ENCODE assay signal across 22 cellular contexts in genomic region chr11:132427611-132428010, GRCh38.
DNase-seq lines count a peak whose midpoint lies in the region; ATAC-seq and TF ChIP-seq lines count a peak whose summit lies in the region.
"Had no signal": no experiment of that assay in that cellular context is flagged by ENCODE, and none has a peak within 500 bp of the region (broad histone marks: within the 10 kb centered on the region; RNA-seq: fewer than 3 reads in every experiment).

No MANE protein-coding gene starts in this region.

- peaks cover 0 to 10% (median 0%) of the 10 kb centered on the region in 11 experiments; a peak in 1 of 22 replicates for H3K27me3 ChIP-seq in BLaER1 treated with 17β-estradiol and CSF1 and Interleukin-3, amounts not matched to agents 10 nM and 100 nM
- H3K27me3 ChIP-seq in heart left ventricle (peaks cover 0 to 6% (median 0%) of the 10 kb centered on the region in 9 donors), uterus (no peaks in the 10 kb centered on the region)
- H3K27me3 ChIP-seq: pancreas, testis had no signal

- H3K36me3 Mint-ChIP-seq in nephron progenitor cell (ENCODE audit: low read depth) = no peaks in the 10 kb centered on the region
- no peaks in the 10 kb centered on the region for H3K36me3 Mint-ChIP-seq in effector memory CD8-positive, alpha-beta T cell (ENCODE audit: insufficient read depth)
- H3K36me3 Mint-ChIP-seq: naive thymus-derived CD4-positive, alpha-beta T cell had no signal

- H3K4me2 ChIP-seq in BLaER1 treated with 17β-estradiol and CSF1 and Interleukin-3, amounts not matched to agents 10 nM and 100 nM = peak overlapping the region; percentile 42 to 83 (median 58)

- peak overlapping the region in 6 of 11 experiments; percentile 17 to 60 (median 34); a peak in 11 of 22 replicates for H3K27ac ChIP-seq in BLaER1 treated with 17β-estradiol and CSF1 and Interleukin-3, amounts not matched to agents 10 nM and 100 nM
- no peak overlapping the region for H3K27ac ChIP-seq in heart left ventricle
- H3K27ac ChIP-seq in uterus = no peak overlapping the region
- H3K27ac ChIP-seq: pancreas, testis had no signal

- TF ChIP-seq POLR2A in heart left ventricle (IDR thresholded peaks at IDR 0.05) (no peak), uterus (IDR thresholded peaks at IDR 0.05) (no peak)

- no peaks in the 10 kb centered on the region for H4K20me1 ChIP-seq in BLaER1 treated with 17β-estradiol and CSF1 and Interleukin-3, amounts not matched to agents 10 nM and 100 nM

- intact Hi-C loops in heart left ventricle (cut with DNase I) (no loop called here), uterus (cut with DNase I; ENCODE audit: low total_unique reads) (no loop called here)

- H3K4me1 Mint-ChIP-seq in nephron progenitor cell = peaks cover 56% of the 10 kb centered on the region
- H3K4me1 Mint-ChIP-seq in effector memory CD8-positive, alpha-beta T cell (ENCODE audit: low read depth in 2 of 2) = no peaks in the 10 kb centered on the region
- H3K4me1 Mint-ChIP-seq: activated CD4-positive, alpha-beta T cell treated with anti-CD3 and anti-CD28 coated beads, Interleukin-2, amount 10 ng/mL, durations not matched to agents 7 days and 5 days; activated naive CD8-positive, alpha-beta T cell treated with anti-CD3 and anti-CD28 coated beads, Interleukin-2, amount 50 U/mL, for 24 hours; central memory CD8-positive, alpha-beta T cell; naive thymus-derived CD4-positive, alpha-beta T cell had no signal

- ATAC-seq in heart left ventricle = no peak
- ATAC-seq in effector memory CD8-positive, alpha-beta T cell (replicated peaks) = no peak
- ATAC-seq: activated naive CD8-positive, alpha-beta T cell treated with anti-CD3 and anti-CD28 coated beads, Interleukin-2, amount 50 U/mL, for 24 hours; naive thymus-derived CD4-positive, alpha-beta T cell; sciatic nerve; T-helper 17 cell had no signal

- peaks cover 5% of the 10 kb centered on the region for H3K27me3 Mint-ChIP-seq in nephron progenitor cell (ENCODE audit: low read depth, poor library complexity)
- peaks cover 0 to 17% of the 10 kb centered on the region in 2 donors for H3K27me3 Mint-ChIP-seq in effector memory CD8-positive, alpha-beta T cell
- H3K27me3 Mint-ChIP-seq: activated CD4-positive, alpha-beta T cell treated with anti-CD3 and anti-CD28 coated beads, Interleukin-2, amount 10 ng/mL, durations not matched to agents 7 days and 5 days; central memory CD8-positive, alpha-beta T cell had no signal

- 76 to 79% (median 77%) methylated on average over 6 of the region's 6 CpGs for WGBS in heart left ventricle, 4 donors

- peak overlapping the region; percentile 47 for H3K27ac Mint-ChIP-seq in nephron progenitor cell
- peak overlapping the region in 1 of 2 donors; percentile 50 for H3K27ac Mint-ChIP-seq in effector memory CD8-positive, alpha-beta T cell
- H3K27ac Mint-ChIP-seq: activated CD4-positive, alpha-beta T cell treated with anti-CD3 and anti-CD28 coated beads, Interleukin-2, amount 10 ng/mL, durations not matched to agents 7 days and 5 days; activated naive CD8-positive, alpha-beta T cell treated with anti-CD3 and anti-CD28 coated beads, Interleukin-2, amount 50 U/mL, for 24 hours; naive thymus-derived CD4-positive, alpha-beta T cell; T-helper 17 cell had no signal

- no peaks in the 10 kb centered on the region for H3K36me3 ChIP-seq in BLaER1 treated with 17β-estradiol and CSF1 and Interleukin-3, amounts not matched to agents 10 nM and 100 nM
- no peaks in the 10 kb centered on the region for H3K36me3 ChIP-seq in heart left ventricle
- H3K36me3 ChIP-seq in uterus = no peaks in the 10 kb centered on the region
- H3K36me3 ChIP-seq: pancreas had no signal

- TF ChIP-seq CTCF in nephron progenitor cell (IDR thresholded peaks at IDR 0.05) (no peak), heart left ventricle (IDR thresholded peaks at IDR 0.05) (no peak), uterus (IDR thresholded peaks at IDR 0.05) (no peak)

- DNase-seq in H4 (ENCODE audit: low spot score) = peak; percentile 22
- DNase-seq in astrocyte of the hippocampus (ENCODE audit: low read depth, low spot score) = peak; percentile 68
- no peak for DNase-seq in nephron progenitor cell
- no peak for DNase-seq in heart left ventricle
- DNase-seq in activated CD4-positive, alpha-beta T cell treated with anti-CD3 and anti-CD28 coated beads for 4 hours = no peak
- no peak for DNase-seq in effector memory CD8-positive, alpha-beta T cell
- DNase-seq in uterus = no peak
- DNase-seq: activated CD4-positive, alpha-beta T cell treated with anti-CD3 and anti-CD28 coated beads, Interleukin-2, amount 10 ng/mL, durations not matched to agents 7 days and 5 days; activated CD8-positive, alpha-beta memory T cell treated with anti-CD3 and anti-CD28 coated beads, Interleukin-2, amount 50 U/mL, for 4 hours; activated naive CD8-positive, alpha-beta T cell treated with anti-CD3 and anti-CD28 coated beads, Interleukin-2, amount 50 U/mL, for 24 hours; glutamatergic neuron; GOT3; left cardiac atrium; mesenchymal stem cell; naive thymus-derived CD4-positive, alpha-beta T cell; NCI-H748 treated with DMSO at 0.1 percent for 48 hours; pancreas; T-helper 17 cell; testis had no signal

- no peaks in the 10 kb centered on the region for H3K9me3 Mint-ChIP-seq in nephron progenitor cell
- H3K9me3 Mint-ChIP-seq in effector memory CD8-positive, alpha-beta T cell = peaks cover 5 to 9% of the 10 kb centered on the region in 2 donors
- H3K9me3 Mint-ChIP-seq: activated CD4-positive, alpha-beta T cell treated with anti-CD3 and anti-CD28 coated beads, Interleukin-2, amount 10 ng/mL, durations not matched to agents 7 days and 5 days; activated naive CD8-positive, alpha-beta T cell treated with anti-CD3 and anti-CD28 coated beads, Interleukin-2, amount 50 U/mL, for 24 hours had no signal

- no peaks in the 10 kb centered on the region for H3K9me3 ChIP-seq in BLaER1 treated with 17β-estradiol and CSF1 and Interleukin-3, amounts not matched to agents 10 nM and 100 nM (replicated peaks in 1 of 11)
- H3K9me3 ChIP-seq in heart left ventricle (no peaks in the 10 kb centered on the region), uterus (no peaks in the 10 kb centered on the region)
- H3K9me3 ChIP-seq: pancreas, testis had no signal

- H3K9ac ChIP-seq in BLaER1 treated with 17β-estradiol and CSF1 and Interleukin-3, amounts not matched to agents 10 nM and 100 nM = no peak overlapping the region; a peak in 1 of 22 replicates

- H3K4me1 ChIP-seq in BLaER1 treated with 17β-estradiol and CSF1 and Interleukin-3, amounts not matched to agents 10 nM and 100 nM = peaks cover 54 to 66% (median 61%) of the 10 kb centered on the region in 10 experiments
- H3K4me1 ChIP-seq in heart left ventricle (no peaks in the 10 kb centered on the region), uterus (no peaks in the 10 kb centered on the region)
- H3K4me1 ChIP-seq: pancreas had no signal

- no peak overlapping the region for H3K4me3 Mint-ChIP-seq in nephron progenitor cell
- H3K4me3 Mint-ChIP-seq in effector memory CD8-positive, alpha-beta T cell = no peak overlapping the region
- H3K4me3 Mint-ChIP-seq: activated CD4-positive, alpha-beta T cell treated with anti-CD3 and anti-CD28 coated beads, Interleukin-2, amount 10 ng/mL, durations not matched to agents 7 days and 5 days; activated naive CD8-positive, alpha-beta T cell treated with anti-CD3 and anti-CD28 coated beads, Interleukin-2, amount 50 U/mL, for 24 hours; central memory CD8-positive, alpha-beta T cell; naive thymus-derived CD4-positive, alpha-beta T cell; T-helper 17 cell had no signal

- H3K4me3 ChIP-seq in BLaER1 treated with 17β-estradiol and CSF1 and Interleukin-3, amounts not matched to agents 10 nM and 100 nM = no peak overlapping the region
- no peak overlapping the region for H3K4me3 ChIP-seq in heart left ventricle
- no peak overlapping the region for H3K4me3 ChIP-seq in uterus
- H3K4me3 ChIP-seq: pancreas, testis had no signal

Comparison
In these comparisons a context has a peak if more than half of its experiments do, and no peak if none do; other contexts are left out.
1. H3K27ac ChIP-seq: peak in BLaER1 treated with 17β-estradiol and CSF1 and Interleukin-3, amounts not matched to agents 10 nM and 100 nM (6 of 11); none in heart left ventricle (0 of 12) and uterus (0 of 2).
2. DNase-seq: peak in H4 (single experiment) and astrocyte of the hippocampus (single experiment); none in nephron progenitor cell (single experiment), heart left ventricle (0 of 5), activated CD4-positive, alpha-beta T cell treated with anti-CD3 and anti-CD28 coated beads for 4 hours (0 of 2), effector memory CD8-positive, alpha-beta T cell (0 of 3) and uterus (0 of 2).